In the genomic region with DNA sequence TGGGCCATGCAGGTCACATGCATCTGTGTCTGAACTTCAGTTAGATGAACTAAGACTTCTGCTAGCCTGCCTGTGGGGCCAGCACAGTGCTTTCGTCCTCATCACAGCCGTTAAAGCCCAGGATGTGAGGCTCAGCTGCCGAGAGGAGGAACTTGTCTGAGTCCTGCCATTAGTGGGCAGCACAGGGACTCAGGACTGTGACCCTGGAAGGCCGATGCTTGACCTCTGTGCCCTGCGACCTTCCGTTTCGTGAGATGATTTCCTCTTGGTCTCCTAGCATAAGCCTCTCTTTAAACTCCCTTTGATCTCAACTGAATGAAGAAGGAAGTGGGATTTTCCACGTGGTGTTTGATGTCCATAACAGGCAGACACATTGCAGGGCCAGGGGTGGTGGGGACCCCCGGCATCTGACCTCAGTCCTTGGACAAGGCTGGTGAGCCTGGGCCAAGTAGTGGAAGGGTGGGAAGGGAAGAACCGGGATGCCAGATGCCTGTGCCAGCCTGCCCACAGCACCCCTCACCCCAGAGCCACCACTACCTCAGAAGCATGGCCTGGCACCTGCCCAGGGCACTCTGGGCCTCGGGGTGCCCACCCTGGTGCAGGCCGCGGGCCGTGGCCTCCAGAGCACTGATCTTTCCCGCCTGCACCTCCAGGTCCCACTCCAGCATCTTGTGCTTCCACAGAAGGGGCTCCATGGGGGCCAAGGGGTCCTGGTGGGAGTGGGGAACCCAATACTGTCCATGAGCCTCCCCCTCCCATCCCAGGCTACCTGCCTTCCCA, we compare ENCODE assay signal across 20 cellular contexts. TPM values are rescaled to one million over a fixed set of nuclear protein-coding genes. Genes with fewer than 3 reads are reported as not detected.
DNase-seq lines count a peak whose midpoint lies in the region; ATAC-seq and TF ChIP-seq lines count a peak whose summit lies in the region.
"Had no signal": no experiment of that assay in that cellular context is flagged by ENCODE, and none has a peak within 500 bp of the region (broad histone marks: within the 10 kb centered on the region; RNA-seq: fewer than 3 reads in every experiment).

No MANE protein-coding gene starts in this region.

- H2AFZ ChIP-seq in GM23338 = no peak overlapping the region; the same call in 1 of the 2 replicates

- intact Hi-C loops in spleen (cut with DNase I; ENCODE audit: low total_unique reads) = no loop called here

- H3K4me3 ChIP-seq in GM23338 (no peak overlapping the region), epithelial cell of proximal tubule (ENCODE audit: low read depth, low read length) (no peak overlapping the region), spleen (no peak overlapping the region)
- H3K4me3 ChIP-seq: breast epithelium, lower lobe of right lung, Peyer's patch, suprapubic skin had no signal

- no peaks in the 10 kb centered on the region for H3F3A ChIP-seq in GM23338 (replicated peaks; ENCODE audit: low read depth)

- H3K4me1 Mint-ChIP-seq in GM23338 = peaks cover 20% of the 10 kb centered on the region

- no peaks in the 10 kb centered on the region for H3K9me3 Mint-ChIP-seq in GM23338
- H3K9me3 Mint-ChIP-seq: activated naive CD4-positive, alpha-beta T cell treated with anti-CD3 and anti-CD28 coated beads, Interleukin-2, amount 50 U/mL, for 24 hours; CD4-positive, CD25-positive, alpha-beta regulatory T cell; natural killer cell treated with Interleukin-12 subunit alpha and Interleukin-12 subunit beta and Interleukin-15 and Interleukin-18, amount 100 ng/mL, for 72 hours had no signal

- peaks cover 6% of the 10 kb centered on the region for H3K27me3 Mint-ChIP-seq in GM23338 (ENCODE audit: insufficient read depth, low read depth, poor library complexity)
- H3K27me3 Mint-ChIP-seq: activated naive CD4-positive, alpha-beta T cell treated with anti-CD3 and anti-CD28 coated beads, Interleukin-2, amount 50 U/mL, for 24 hours; CD4-positive, CD25-positive, alpha-beta regulatory T cell; natural killer cell treated with Interleukin-12 subunit alpha and Interleukin-12 subunit beta and Interleukin-15 and Interleukin-18, amount 100 ng/mL, for 72 hours had no signal

- H3K27me3 ChIP-seq in GM23338 (ENCODE audit: insufficient read depth) (no peaks in the 10 kb centered on the region), spleen (replicated peaks in 1 of 7) (peaks cover 0 to 41% (median 0%) of the 10 kb centered on the region in 7 donors)
- H3K27me3 ChIP-seq: breast epithelium, Peyer's patch, suprapubic skin had no signal

- no peak overlapping the region for H3K4me2 ChIP-seq in GM23338

- DNase-seq in GM23338 (ENCODE audit: low spot score) = no peak
- peak; percentile 35 for DNase-seq in SKM-1 treated with dmso at 0.1 percent for 144 hours (lab: John Stamatoyannopoulos, UW; ENCODE audit: unreplicated experiment)
- no peak for DNase-seq in epithelial cell of proximal tubule (ENCODE audit: low read depth)
- no peak for DNase-seq in spleen
- DNase-seq in NCI-H187 (lab: John Stamatoyannopoulos, UW) = no peak
- DNase-seq in C1 segment of cervical spinal cord (lab: John Stamatoyannopoulos, UW) = no peak
- DNase-seq in NCI-H2081 treated with DMSO at 0.1 percent for 48 hours (lab: John Stamatoyannopoulos, UW) = no peak
- DNase-seq: CD4-positive, CD25-positive, alpha-beta regulatory T cell; DND-41; effector memory CD4-positive, alpha-beta T cell; foreskin melanocyte; lower lobe of right lung; NCI-H2029 treated with DMSO at 0.1 percent for 48 hours; NCI-H526 treated with DMSO at 0.1 percent for 48 hours; Peyer's patch had no signal

- H3K9me2 ChIP-seq in GM23338 (ENCODE audit: insufficient read depth) = no peaks in the 10 kb centered on the region

- ATAC-seq in GM23338 = no peak
- ATAC-seq: lower lobe of right lung; natural killer cell treated with Interleukin-12 subunit alpha and Interleukin-12 subunit beta and Interleukin-15 and Interleukin-18, amount 100 ng/mL, for 72 hours had no signal

- no peaks in the 10 kb centered on the region for H4K20me1 ChIP-seq in GM23338 (replicated peaks; ENCODE audit: insufficient read depth)

- TF ChIP-seq POLR2A in spleen (IDR thresholded peaks at IDR 0.05) = no peak

- no peaks in the 10 kb centered on the region for H3K9me3 ChIP-seq in spleen
- H3K9me3 ChIP-seq: breast epithelium, lower lobe of right lung, Peyer's patch, suprapubic skin had no signal

- H3K27ac ChIP-seq in GM23338 (ENCODE audit: low read depth) = no peak overlapping the region
- H3K27ac ChIP-seq in spleen = no peak overlapping the region
- H3K27ac ChIP-seq: breast epithelium, lower lobe of right lung, Peyer's patch, suprapubic skin had no signal

- H3K79me2 ChIP-seq in GM23338 (replicated peaks; ENCODE audit: insufficient read depth) = no peaks in the 10 kb centered on the region

- H3K36me3 Mint-ChIP-seq in GM23338 (ENCODE audit: low read depth) = no peaks in the 10 kb centered on the region
- H3K36me3 Mint-ChIP-seq: activated naive CD4-positive, alpha-beta T cell treated with anti-CD3 and anti-CD28 coated beads, Interleukin-2, amount 50 U/mL, for 24 hours; CD4-positive, CD25-positive, alpha-beta regulatory T cell; natural killer cell treated with Interleukin-12 subunit alpha and Interleukin-12 subunit beta and Interleukin-15 and Interleukin-18, amount 100 ng/mL, for 72 hours had no signal

- H3K36me3 ChIP-seq in GM23338 (ENCODE audit: insufficient read depth) = no peaks in the 10 kb centered on the region
- H3K36me3 ChIP-seq in spleen = no peaks in the 10 kb centered on the region
- H3K36me3 ChIP-seq: breast epithelium, lower lobe of right lung, Peyer's patch, suprapubic skin had no signal

- H3K27ac Mint-ChIP-seq in GM23338 = no peak overlapping the region
- H3K27ac Mint-ChIP-seq: activated naive CD4-positive, alpha-beta T cell treated with anti-CD3 and anti-CD28 coated beads, Interleukin-2, amount 50 U/mL, for 24 hours; natural killer cell treated with Interleukin-12 subunit alpha and Interleukin-12 subunit beta and Interleukin-15 and Interleukin-18, amount 100 ng/mL, for 72 hours had no signal

- H3K4me3 Mint-ChIP-seq in GM23338 = no peak overlapping the region
- H3K4me3 Mint-ChIP-seq: activated naive CD4-positive, alpha-beta T cell treated with anti-CD3 and anti-CD28 coated beads, Interleukin-2, amount 50 U/mL, for 24 hours; CD4-positive, CD25-positive, alpha-beta regulatory T cell; natural killer cell treated with Interleukin-12 subunit alpha and Interleukin-12 subunit beta and Interleukin-15 and Interleukin-18, amount 100 ng/mL, for 72 hours had no signal

- WGBS in spleen, 5 donors = 25 to 60% (median 36%) methylated on average over 9 to 15 of the region's 15 CpGs

- peak; percentile 19 to 48; a peak in 3 of 4 replicates for TF ChIP-seq CTCF in GM23338 (conservative IDR thresholded peaks at IDR 0.05; ENCODE audit: low read depth in 2 of 2)
- peak; percentile 8 for TF ChIP-seq CTCF in epithelial cell of proximal tubule (conservative IDR thresholded peaks at IDR 0.05; ENCODE audit: low read depth, low read length)
- TF ChIP-seq CTCF in spleen (IDR thresholded peaks at IDR 0.05 in 8 of 11, conservative IDR thresholded peaks at IDR 0.05 in 3 of 11) = peak in 6 of 11 experiments; percentile 12 to 46 (median 36)

- no peaks in the 10 kb centered on the region for H3K4me1 ChIP-seq in GM23338 (ENCODE audit: insufficient read depth)
- H3K4me1 ChIP-seq in spleen = peaks cover 0 to 16% (median 12%) of the 10 kb centered on the region in 6 donors
- H3K4me1 ChIP-seq: breast epithelium, lower lobe of right lung, Peyer's patch had no signal

TF ChIP-seq in GM23338, 12 proteins besides CTCF, POLR2A, EP300 and RAD21 (continues in another document):
- TF ChIP-seq CREB1 (CRISPR knock-in tag; IDR thresholded peaks at IDR 0.05; ENCODE audit: low read depth) (no peak), ZNF114 (CRISPR knock-in tag; IDR thresholded peaks at IDR 0.05) (no peak), EZH2 (IDR thresholded peaks at IDR 0.05; ENCODE audit: low read depth, unreplicated experiment) (no peak), JUNB (IDR thresholded peaks at IDR 0.05; ENCODE audit: unreplicated experiment) (no peak)

RNA-seq across cellular contexts. Expression of a gene that starts 21.6 kb away (rescaled TPM):
- total RNA-seq in GM23338 (2014; rRNA removed; shearing (Covaris generic)) = 3.4 and 4.4 TPM in 2 replicates
- polyA plus RNA-seq in GM23338 (2016; fragmentation: Nextera tagmentation; extraction: Ambion mirVana) = 9.5 and 9.6 TPM in 2 replicates
- 0.65 and 1.2 TPM in 2 replicates for total RNA-seq in epithelial cell of proximal tubule
- 10 to 100 TPM in 4 of 7 donors, 1 to 10 TPM in 3; 4.0 to 14.4 (median 10.2) TPM for total RNA-seq in spleen
- polyA plus RNA-seq in spleen = 10 to 100 TPM; 10.6 to 20.8 (median 18.5) TPM

RNA-seq across cellular contexts. Expression of a gene that starts 32.3 kb away (rescaled TPM):
- total RNA-seq in GM23338 (2014; rRNA removed; shearing (Covaris generic)) = 8.5 and 13.8 TPM in 2 replicates
- 8.2 and 9.2 TPM in 2 replicates for polyA plus RNA-seq in GM23338 (2016; fragmentation: Nextera tagmentation; extraction: Ambion mirVana)
- total RNA-seq in epithelial cell of proximal tubule = 6.6 and 10.4 TPM in 2 replicates
- 10 to 100 TPM in 5 of 7 donors, 1 to 10 TPM in 2; 3.2 to 20.1 (median 13.0) TPM for total RNA-seq in spleen
- polyA plus RNA-seq in spleen = 10 to 100 TPM in 1 of 3 donors, 1 to 10 TPM in 2; 5.2 to 10.9 (median 8.6) TPM

RNA-seq across cellular contexts. Expression of a gene that starts 33.6 kb away (rescaled TPM):
- total RNA-seq in GM23338 (2014; rRNA removed; shearing (Covaris generic)) = 1.0 and 1.1 TPM in 2 replicates
- 0.31 and 0.57 TPM in 2 replicates for polyA plus RNA-seq in GM23338 (2016; fragmentation: Nextera tagmentation; extraction: Ambion mirVana)
- total RNA-seq in epithelial cell of proximal tubule = 0.51 and 0.63 TPM in 2 replicates
- total RNA-seq in spleen = 1 to 10 TPM in 2 of 7 donors, under 1 TPM in 5; 0.19 to 1.2 (median 0.67) TPM
- 1 to 10 TPM in 2 of 3 donors, under 1 TPM in 1; 0.41 to 2.0 (median 1.6) TPM for polyA plus RNA-seq in spleen
- total RNA-seq: H4 had no signal
